1 cellular context compared by ENCODE assay signal in genomic region chr19:14475251-14476073, GRCh38.
TF ChIP-seq lines count a peak whose summit lies in the region.

Gene PTGER1 (minus strand): TSS chr19:14475354. CDS start chr19:14474320, 1,034 bp downstream.

TF ChIP-seq in HepG2, 621 proteins besides CTCF, POLR2A, EP300 and RAD21 (continued from another document):
- TF ChIP-seq ZNF513 (CRISPR knock-in tag; conservative IDR thresholded peaks at IDR 0.05): no peak
- TF ChIP-seq ZBTB49 (CRISPR knock-in tag; IDR thresholded peaks at IDR 0.05; ENCODE audit: borderline replicate concordance): no peak
- TF ChIP-seq MXD1 (CRISPR knock-in tag; IDR thresholded peaks at IDR 0.05): 0 out of 2 replicates have a peak, but pooled peaks have one; percentile 6
- no peak for TF ChIP-seq ZNF614 (CRISPR knock-in tag; IDR thresholded peaks at IDR 0.05; ENCODE audit: borderline replicate concordance)
- peak; percentile 57; the same call in 1 of the 2 replicates for TF ChIP-seq MAZ (IDR thresholded peaks at IDR 0.05; ENCODE audit: borderline replicate concordance, low read depth, low read length)
- no peak for TF ChIP-seq MAZ (CRISPR knock-in tag; IDR thresholded peaks at IDR 0.05; ENCODE audit: low read depth)
- TF ChIP-seq ZGPAT (CRISPR knock-in tag; IDR thresholded peaks at IDR 0.05): peak; percentile 23; the same call in 1 of the 2 replicates
- no peak for TF ChIP-seq RORA (CRISPR knock-in tag; IDR thresholded peaks at IDR 0.05)
- no peak for TF ChIP-seq ZSCAN21 (CRISPR knock-in tag; IDR thresholded peaks at IDR 0.05; ENCODE audit: borderline replicate concordance)
- TF ChIP-seq GATAD1 (CRISPR knock-in tag; IDR thresholded peaks at IDR 0.05): no peak
- no peak for TF ChIP-seq TEAD3 (CRISPR knock-in tag; optimal IDR thresholded peaks at IDR 0.05; ENCODE audit: borderline replicate concordance)
- TF ChIP-seq TCF12 (IDR thresholded peaks at IDR 0.05): no peak
- TF ChIP-seq TCF12 (CRISPR knock-in tag; IDR thresholded peaks at IDR 0.05): no peak
- TF ChIP-seq ELK4 (CRISPR knock-in tag; IDR thresholded peaks at IDR 0.05; ENCODE audit: borderline replicate concordance): no peak
- no peak for TF ChIP-seq ZNF484 (CRISPR knock-in tag; IDR thresholded peaks at IDR 0.05; ENCODE audit: borderline replicate concordance, low read depth)
- TF ChIP-seq ZNF713 (CRISPR knock-in tag; IDR thresholded peaks at IDR 0.05): no peak
- TF ChIP-seq TIGD3 (CRISPR knock-in tag; IDR thresholded peaks at IDR 0.05; ENCODE audit: borderline replicate concordance): no peak
- no peak for TF ChIP-seq ZBTB20 (CRISPR knock-in tag; IDR thresholded peaks at IDR 0.05; ENCODE audit: borderline replicate concordance, low read depth)
- peak; percentile 88 for TF ChIP-seq AGO2 (optimal IDR thresholded peaks at IDR 0.05; ENCODE audit: low read depth, low read length)
- TF ChIP-seq ADNP (CRISPR knock-in tag; IDR thresholded peaks at IDR 0.05): no peak
- TF ChIP-seq GABPB1 (CRISPR knock-in tag; IDR thresholded peaks at IDR 0.05): peak; percentile 54; the same call in 1 of the 2 replicates
- TF ChIP-seq STAG1 (CRISPR knock-in tag; IDR thresholded peaks at IDR 0.05): peak; percentile 28; the same call in 1 of the 2 replicates
- peak; percentile 85 for TF ChIP-seq PATZ1 (CRISPR knock-in tag; IDR thresholded peaks at IDR 0.05)
TF ChIP-seq in HepG2: peak in this region for 22.
